10 cellular contexts compared by ENCODE assay signal in the genomic region with DNA sequence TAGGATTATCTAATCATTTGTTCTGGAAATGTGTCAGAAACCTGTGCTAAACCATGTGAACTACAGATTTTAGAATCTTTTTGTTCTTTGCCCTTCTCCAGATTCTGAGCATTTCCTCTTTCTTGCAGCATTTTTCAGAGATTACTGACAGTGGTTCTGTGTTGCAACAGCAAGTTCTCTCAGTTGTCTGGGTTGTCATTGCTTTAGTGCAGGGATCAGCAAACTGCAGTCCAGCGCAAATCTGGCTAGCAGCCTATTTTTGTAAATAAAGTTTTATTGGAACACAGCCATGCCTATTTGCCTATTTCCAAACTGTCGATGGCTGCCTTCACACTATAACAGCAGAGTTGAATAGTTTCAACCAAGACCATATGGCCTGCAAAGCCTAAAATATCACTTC.
DNase-seq lines count a peak whose midpoint lies in the region; ATAC-seq and TF ChIP-seq lines count a peak whose summit lies in the region.
"Had no signal": no experiment of that assay in that cellular context is flagged by ENCODE, and none has a peak within 500 bp of the region (broad histone marks: within the 10 kb centered on the region; RNA-seq: fewer than 3 reads in every experiment).

No MANE protein-coding gene starts in this region.

- H3K4me1 ChIP-seq in fibroblast of lung (ENCODE audit: control insufficient read depth, extremely low read depth, insufficient read depth, low read length): peaks cover 5% of the 10 kb centered on the region

- H3K4me3 Mint-ChIP-seq in activated naive CD4-positive, alpha-beta T cell treated with anti-CD3 and anti-CD28 coated beads, Interleukin-2, amount 10 ng/mL, durations not matched to agents 7 days and 5 days: no peak overlapping the region
- peak overlapping the region in 1 of 2 donors; percentile 27 for H3K4me3 Mint-ChIP-seq in stimulated activated naive CD8-positive, alpha-beta T cell treated with anti-CD3 and anti-CD28 coated beads, Interleukin-15, amount 100 ng/mL, for 72 hours

- no peak overlapping the region for H2AFZ ChIP-seq in fibroblast of lung (ENCODE audit: low read length)

- H3K4me3 ChIP-seq in fibroblast of lung (replicated peaks in 1 of 4; ENCODE audit: control extremely low read depth in 1 of 4, insufficient read depth in 1 of 4, low read depth in 3 of 4, low read length in 4 of 4): no peak overlapping the region
- H3K4me3 ChIP-seq: adrenal gland had no signal

- H4K20me1 ChIP-seq in fibroblast of lung (ENCODE audit: control insufficient read depth, extremely low read depth, insufficient read depth, low read length): no peaks in the 10 kb centered on the region

- peak; percentile 65 for ATAC-seq in stimulated activated naive CD8-positive, alpha-beta T cell treated with anti-CD3 and anti-CD28 coated beads, Interleukin-15, amount 100 ng/mL, for 72 hours
- no peak for ATAC-seq in GM18873 (IDR thresholded peaks at IDR 0.05; ENCODE audit: low FRiP score, unreplicated experiment)

- peak overlapping the region; percentile 17 for H3K4me2 ChIP-seq in fibroblast of lung (ENCODE audit: extremely low read depth, insufficient read depth, low read length)

- H3K9me3 Mint-ChIP-seq in activated naive CD4-positive, alpha-beta T cell treated with anti-CD3 and anti-CD28 coated beads, Interleukin-2, amount 10 ng/mL, durations not matched to agents 7 days and 5 days: peaks cover 2% of the 10 kb centered on the region
- no peaks in the 10 kb centered on the region for H3K9me3 Mint-ChIP-seq in stimulated activated naive CD8-positive, alpha-beta T cell treated with anti-CD3 and anti-CD28 coated beads, Interleukin-15, amount 100 ng/mL, for 72 hours

- H3K27me3 Mint-ChIP-seq in activated naive CD4-positive, alpha-beta T cell treated with anti-CD3 and anti-CD28 coated beads, Interleukin-2, amount 10 ng/mL, durations not matched to agents 7 days and 5 days: no peaks in the 10 kb centered on the region
- H3K27me3 Mint-ChIP-seq in stimulated activated naive CD8-positive, alpha-beta T cell treated with anti-CD3 and anti-CD28 coated beads, Interleukin-15, amount 100 ng/mL, for 72 hours: no peaks in the 10 kb centered on the region

- CTCF ChIA-PET in activated naive CD4-positive, alpha-beta T cell treated with anti-CD3 and anti-CD28 coated beads, Interleukin-2, amount 10 ng/mL, durations not matched to agents 7 days and 5 days (lab: Charles Lee): interaction anchor here (0.9 to 13.6 kb wide), 2 partner anchors 56 to 124 kb away, joined by 3 to 203 read pairs; a partner anchor contains a TSS

- no peaks in the 10 kb centered on the region for H3K36me3 ChIP-seq in fibroblast of lung (ENCODE audit: control insufficient read depth, insufficient read depth, low read length)
- H3K36me3 ChIP-seq: adrenal gland had no signal

- H3K27me3 ChIP-seq in fibroblast of lung (ENCODE audit: control insufficient read depth, insufficient read depth, low read length): no peaks in the 10 kb centered on the region
- H3K27me3 ChIP-seq: adrenal gland had no signal

- H3K4me1 Mint-ChIP-seq in activated naive CD4-positive, alpha-beta T cell treated with anti-CD3 and anti-CD28 coated beads, Interleukin-2, amount 10 ng/mL, durations not matched to agents 7 days and 5 days: peaks cover 65% of the 10 kb centered on the region
- H3K4me1 Mint-ChIP-seq in stimulated activated naive CD8-positive, alpha-beta T cell treated with anti-CD3 and anti-CD28 coated beads, Interleukin-15, amount 100 ng/mL, for 72 hours: peaks cover 69% of the 10 kb centered on the region

- no peaks in the 10 kb centered on the region for H3K79me2 ChIP-seq in fibroblast of lung (ENCODE audit: control insufficient read depth, insufficient read depth, low read length)

- peak overlapping the region; percentile 34 for H3K27ac Mint-ChIP-seq in activated naive CD4-positive, alpha-beta T cell treated with anti-CD3 and anti-CD28 coated beads, Interleukin-2, amount 10 ng/mL, durations not matched to agents 7 days and 5 days
- peak overlapping the region; percentile 69 to 95 for H3K27ac Mint-ChIP-seq in stimulated activated naive CD8-positive, alpha-beta T cell treated with anti-CD3 and anti-CD28 coated beads, Interleukin-15, amount 100 ng/mL, for 72 hours

- H3K36me3 Mint-ChIP-seq in activated naive CD4-positive, alpha-beta T cell treated with anti-CD3 and anti-CD28 coated beads, Interleukin-2, amount 10 ng/mL, durations not matched to agents 7 days and 5 days: peaks cover 8% of the 10 kb centered on the region

- DNase-seq in activated naive CD4-positive, alpha-beta T cell treated with anti-CD3 and anti-CD28 coated beads, Interleukin-2, amount 10 ng/mL, durations not matched to agents 7 days and 5 days: no peak
- no peak for DNase-seq in activated naive CD4-positive, alpha-beta T cell treated with anti-CD3 and anti-CD28 coated beads, Interleukin-2, amount 50 U/mL, for 16 hours
- peak; percentile 81 for DNase-seq in SKM-1 (lab: John Stamatoyannopoulos, UW; ENCODE audit: unreplicated experiment)
- DNase-seq in fibroblast of lung (ENCODE audit: low read depth in 2 of 2): peak in 1 of 2 donors; percentile 85
- DNase-seq in stimulated activated naive CD8-positive, alpha-beta T cell treated with anti-CD3 and anti-CD28 coated beads, Interleukin-15, amount 100 ng/mL, for 72 hours: peak in 1 of 2 donors; percentile 32
- no peak for DNase-seq in glomerular visceral epithelial cell (ENCODE audit: extremely low spot score)
- no peak for DNase-seq in RKO (ENCODE audit: low spot score)
- DNase-seq: glutamatergic neuron had no signal

- H3K9me3 ChIP-seq in fibroblast of lung (ENCODE audit: control insufficient read depth, insufficient read depth, low read depth, low read length): no peaks in the 10 kb centered on the region
- H3K9me3 ChIP-seq: adrenal gland had no signal

- no peak overlapping the region for H3K9ac ChIP-seq in fibroblast of lung (ENCODE audit: insufficient read depth, low read length)

- no peak overlapping the region for H3K27ac ChIP-seq in fibroblast of lung (ENCODE audit: insufficient read depth, low read length)

- TF ChIP-seq CTCF in fibroblast of lung (conservative IDR thresholded peaks at IDR 0.05 in 1 of 2, IDR thresholded peaks at IDR 0.05 in 1 of 2; ENCODE audit: low read depth in 1 of 2, low read length in 2 of 2): no peak
